ENCODE assay signal across 24 cellular contexts in the genomic region with DNA sequence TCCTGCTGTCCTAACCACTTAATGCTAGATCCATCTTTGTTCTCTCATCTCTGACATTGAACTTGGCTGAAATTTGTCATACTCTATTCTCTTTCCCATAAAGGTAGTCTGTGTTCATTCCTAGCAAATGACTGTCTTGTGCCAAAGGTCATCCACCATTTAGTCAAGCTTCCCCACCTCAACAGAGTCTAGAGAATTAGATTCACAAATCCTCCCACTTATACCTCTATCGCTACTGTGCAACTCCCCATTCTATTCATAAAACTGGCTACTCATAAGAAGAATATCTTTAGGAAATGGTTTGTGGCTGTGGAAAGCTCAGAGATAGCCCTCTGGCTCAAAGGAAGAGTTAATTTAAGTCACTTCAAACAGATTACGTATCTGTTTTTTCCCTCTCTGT. TPM values are rescaled to one million over a fixed set of nuclear protein-coding genes. Genes with fewer than 3 reads are reported as not detected.
DNase-seq lines count a peak whose midpoint lies in the region; ATAC-seq and TF ChIP-seq lines count a peak whose summit lies in the region.
"Had no signal": no experiment of that assay in that cellular context is flagged by ENCODE, and none has a peak within 500 bp of the region (broad histone marks: within the 10 kb centered on the region; RNA-seq: fewer than 3 reads in every experiment).

No MANE protein-coding gene starts in this region.

- H3K36me3 ChIP-seq in brain microvascular endothelial cell (replicated peaks), result no peaks in the 10 kb centered on the region
- H3K36me3 ChIP-seq: breast epithelium, lower lobe of right lung, Peyer's patch, right atrium auricular region, SJCRH30, thoracic aorta had no signal

- H3K9me3 Mint-ChIP-seq in activated naive CD4-positive, alpha-beta T cell treated with anti-CD3 and anti-CD28 coated beads, Interleukin-2, amount 10 ng/mL, durations not matched to agents 7 days and 5 days, result peaks cover 6% of the 10 kb centered on the region
- H3K9me3 Mint-ChIP-seq in activated CD4-positive, alpha-beta memory T cell treated with anti-CD3 and anti-CD28 coated beads, Interleukin-2, amount 10 ng/mL, durations not matched to agents 7 days and 5 days, result no peaks in the 10 kb centered on the region
- H3K9me3 Mint-ChIP-seq in stimulated activated naive CD8-positive, alpha-beta T cell treated with anti-CD3 and anti-CD28 coated beads, Interleukin-15, amount 100 ng/mL, for 72 hours, result no peaks in the 10 kb centered on the region
- H3K9me3 Mint-ChIP-seq: CD8-positive, alpha-beta T cell; HFFc6 had no signal

- no peak for DNase-seq in activated naive CD4-positive, alpha-beta T cell treated with anti-CD3 and anti-CD28 coated beads, Interleukin-2, amount 10 ng/mL, durations not matched to agents 7 days and 5 days
- DNase-seq in activated naive CD4-positive, alpha-beta T cell (lab: John Stamatoyannopoulos, UW), result no peak
- no peak for DNase-seq in activated CD4-positive, alpha-beta memory T cell treated with anti-CD3 and anti-CD28 coated beads, Interleukin-2, amount 10 ng/mL, durations not matched to agents 7 days and 5 days
- DNase-seq in kidney glomerular epithelial cell (lab: John Stamatoyannopoulos, UW) (peak; percentile 4), pons (ENCODE audit: low spot score) (no peak), brain microvascular endothelial cell (no peak)
- no peak for DNase-seq in stimulated activated naive CD8-positive, alpha-beta T cell treated with anti-CD3 and anti-CD28 coated beads, Interleukin-15, amount 100 ng/mL, for 72 hours
- DNase-seq: activated B cell treated with CpG ODN at 0.5 μM for 24 hours; CD8-positive, alpha-beta T cell; dermis blood vessel endothelial cell; foreskin keratinocyte; HFFc6; lower lobe of right lung; NCI-H1105 treated with DMSO at 0.1 percent for 48 hours; NCI-H2081 treated with DMSO at 0.1 percent for 48 hours; occipital lobe; Peyer's patch; stimulated activated CD4-positive, alpha-beta T cell treated with anti-CD3 and anti-CD28 coated beads, Interleukin-15, amount 100 ng/mL, for 24 hours; T-helper 9 cell had no signal

- H3K27me3 ChIP-seq in brain microvascular endothelial cell (replicated peaks), result no peaks in the 10 kb centered on the region
- H3K27me3 ChIP-seq: breast epithelium, foreskin keratinocyte, Peyer's patch, right atrium auricular region, SJCRH30 had no signal

- peaks cover 15% of the 10 kb centered on the region for H3K36me3 Mint-ChIP-seq in activated naive CD4-positive, alpha-beta T cell treated with anti-CD3 and anti-CD28 coated beads, Interleukin-2, amount 10 ng/mL, durations not matched to agents 7 days and 5 days
- peaks cover 8% of the 10 kb centered on the region for H3K36me3 Mint-ChIP-seq in activated CD4-positive, alpha-beta memory T cell treated with anti-CD3 and anti-CD28 coated beads, Interleukin-2, amount 10 ng/mL, durations not matched to agents 7 days and 5 days (ENCODE audit: low read depth)
- H3K36me3 Mint-ChIP-seq: CD8-positive, alpha-beta T cell had no signal

- POLR2A ChIA-PET in activated CD4-positive, alpha-beta memory T cell treated with anti-CD3 and anti-CD28 coated beads, Interleukin-2, amount 10 ng/mL, durations not matched to agents 7 days and 5 days (lab: Charles Lee), result interaction anchor here (0.8 to 3.9 kb wide), 11 partner anchors 9 to 115 kb away, joined by 3 to 29 read pairs (median 4); a partner anchor contains a TSS

- no peak overlapping the region for H3K27ac ChIP-seq in brain microvascular endothelial cell
- H3K27ac ChIP-seq: breast epithelium, epithelial cell of prostate, foreskin keratinocyte, lower lobe of right lung, Peyer's patch, right atrium auricular region, SJCRH30 had no signal

- H3K4me3 Mint-ChIP-seq in activated naive CD4-positive, alpha-beta T cell treated with anti-CD3 and anti-CD28 coated beads, Interleukin-2, amount 10 ng/mL, durations not matched to agents 7 days and 5 days, result peak overlapping the region; percentile 21
- no peak overlapping the region for H3K4me3 Mint-ChIP-seq in activated CD4-positive, alpha-beta memory T cell treated with anti-CD3 and anti-CD28 coated beads, Interleukin-2, amount 10 ng/mL, durations not matched to agents 7 days and 5 days
- peak overlapping the region in 1 of 2 donors; percentile 71 for H3K4me3 Mint-ChIP-seq in stimulated activated naive CD8-positive, alpha-beta T cell treated with anti-CD3 and anti-CD28 coated beads, Interleukin-15, amount 100 ng/mL, for 72 hours
- H3K4me3 Mint-ChIP-seq: activated B cell treated with CpG ODN at 0.5 μM for 24 hours; CD8-positive, alpha-beta T cell; HFFc6 had no signal

- H3K4me1 Mint-ChIP-seq in activated naive CD4-positive, alpha-beta T cell treated with anti-CD3 and anti-CD28 coated beads, Interleukin-2, amount 10 ng/mL, durations not matched to agents 7 days and 5 days, result peaks cover 75% of the 10 kb centered on the region
- H3K4me1 Mint-ChIP-seq in activated CD4-positive, alpha-beta memory T cell treated with anti-CD3 and anti-CD28 coated beads, Interleukin-2, amount 10 ng/mL, durations not matched to agents 7 days and 5 days, result peaks cover 69% of the 10 kb centered on the region
- peaks cover 74% of the 10 kb centered on the region for H3K4me1 Mint-ChIP-seq in stimulated activated naive CD8-positive, alpha-beta T cell treated with anti-CD3 and anti-CD28 coated beads, Interleukin-15, amount 100 ng/mL, for 72 hours

- H3K27ac Mint-ChIP-seq in activated naive CD4-positive, alpha-beta T cell treated with anti-CD3 and anti-CD28 coated beads, Interleukin-2, amount 10 ng/mL, durations not matched to agents 7 days and 5 days, result peak overlapping the region; percentile 79
- H3K27ac Mint-ChIP-seq in activated CD4-positive, alpha-beta memory T cell treated with anti-CD3 and anti-CD28 coated beads, Interleukin-2, amount 10 ng/mL, durations not matched to agents 7 days and 5 days, result peak overlapping the region; percentile 36
- peak overlapping the region in 1 of 2 donors; percentile 83 for H3K27ac Mint-ChIP-seq in stimulated activated naive CD8-positive, alpha-beta T cell treated with anti-CD3 and anti-CD28 coated beads, Interleukin-15, amount 100 ng/mL, for 72 hours
- H3K27ac Mint-ChIP-seq: activated B cell treated with CpG ODN at 0.5 μM for 24 hours, HFFc6 had no signal

- CTCF ChIA-PET in activated naive CD4-positive, alpha-beta T cell treated with anti-CD3 and anti-CD28 coated beads, Interleukin-2, amount 10 ng/mL, durations not matched to agents 7 days and 5 days (lab: Charles Lee), result interaction anchor here (2.0 kb wide), 1 partner anchor 9 kb away, joined by 5 read pairs; no protein-coding TSS in a partner anchor
- CTCF ChIA-PET in activated CD4-positive, alpha-beta memory T cell treated with anti-CD3 and anti-CD28 coated beads, Interleukin-2, amount 10 ng/mL, durations not matched to agents 7 days and 5 days (lab: Charles Lee), result interaction anchor here (1.0 to 1.7 kb wide), 3 partner anchors 15 to 72 kb away, joined by 3 to 5 read pairs (median 5); no protein-coding TSS in a partner anchor

- H3K4me3 ChIP-seq in brain microvascular endothelial cell (ENCODE audit: low read depth, low read length), result no peak overlapping the region
- H3K4me3 ChIP-seq: breast epithelium, lower lobe of right lung, Peyer's patch, right atrium auricular region, SJCRH30, thoracic aorta had no signal

- ATAC-seq in stimulated activated naive CD8-positive, alpha-beta T cell treated with anti-CD3 and anti-CD28 coated beads, Interleukin-15, amount 100 ng/mL, for 72 hours, result peak; percentile 86
- ATAC-seq: foreskin keratinocyte, lower lobe of right lung had no signal

- in situ Hi-C loops in brain microvascular endothelial cell (cut with HindIII; ENCODE audit: low pct_ligation_motif_present, low sequenced_read_pairs), result no loop called here

- no peaks in the 10 kb centered on the region for H3K27me3 Mint-ChIP-seq in activated naive CD4-positive, alpha-beta T cell treated with anti-CD3 and anti-CD28 coated beads, Interleukin-2, amount 10 ng/mL, durations not matched to agents 7 days and 5 days
- no peaks in the 10 kb centered on the region for H3K27me3 Mint-ChIP-seq in activated CD4-positive, alpha-beta memory T cell treated with anti-CD3 and anti-CD28 coated beads, Interleukin-2, amount 10 ng/mL, durations not matched to agents 7 days and 5 days
- H3K27me3 Mint-ChIP-seq in stimulated activated naive CD8-positive, alpha-beta T cell treated with anti-CD3 and anti-CD28 coated beads, Interleukin-15, amount 100 ng/mL, for 72 hours, result no peaks in the 10 kb centered on the region
- H3K27me3 Mint-ChIP-seq: activated B cell treated with CpG ODN at 0.5 μM for 24 hours had no signal

- no peak for TF ChIP-seq CTCF in brain microvascular endothelial cell (IDR thresholded peaks at IDR 0.05; ENCODE audit: low read depth, low read length, missing control alignments)

RNA-seq across cellular contexts. Expression of a gene that starts 59.7 kb away (rescaled TPM):
- 100 to 1,000 TPM; 289 to 305 TPM for total RNA-seq in activated CD4-positive, alpha-beta memory T cell treated with anti-CD3 and anti-CD28 coated beads, Interleukin-2, amount 10 ng/mL, durations not matched to agents 7 days and 5 days
